ENCODE assay signal across 8 cellular contexts in the genomic region with DNA sequence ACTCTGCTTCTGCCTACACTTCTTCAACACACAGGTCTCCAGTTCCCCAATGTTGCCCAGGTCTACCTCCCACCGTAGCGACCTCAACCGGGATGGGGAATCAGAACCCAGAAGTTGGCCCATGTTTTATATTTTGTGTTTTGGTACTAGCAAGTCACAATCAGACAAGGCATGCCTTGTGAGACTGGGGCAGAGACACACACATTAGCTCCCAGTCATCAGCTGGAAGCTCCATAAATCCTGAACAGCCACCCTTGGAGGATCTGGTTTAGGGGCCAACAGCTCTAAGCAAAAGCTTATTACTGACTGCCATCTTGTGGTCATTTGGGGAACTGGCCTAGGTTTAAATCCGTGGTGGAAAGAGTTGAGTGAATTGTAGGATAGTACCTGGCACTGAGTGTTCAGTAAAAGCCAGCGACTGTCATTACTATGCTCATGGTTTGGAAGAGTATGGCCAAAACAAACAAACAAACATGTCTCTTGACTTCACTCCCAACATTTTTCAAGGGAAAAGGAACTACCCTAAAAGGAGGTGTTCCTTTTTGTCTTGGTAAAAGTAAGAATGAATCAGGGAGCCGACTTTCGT. TPM values are rescaled to one million over a fixed set of nuclear protein-coding genes. Genes with fewer than 3 reads are reported as not detected.
DNase-seq lines count a peak whose midpoint lies in the region; ATAC-seq, FAIRE-seq and TF ChIP-seq lines count a peak whose summit lies in the region.

No MANE protein-coding gene starts in this region.

- peak; percentile 18 for ATAC-seq in activated naive CD8-positive, alpha-beta T cell treated with anti-CD3 and anti-CD28 coated beads, Interleukin-2, amount 10 ng/mL, durations not matched to agents 7 days and 5 days (ENCODE audit: low read depth)
- ATAC-seq in Right ventricle myocardium superior (ENCODE audit: poor library complexity) (peak; percentile 87), GM18505 (IDR thresholded peaks at IDR 0.05; ENCODE audit: unreplicated experiment) (no peak), GM18868 (IDR thresholded peaks at IDR 0.05; ENCODE audit: unreplicated experiment) (no peak)

- intact Hi-C loops in Right ventricle myocardium superior (cut with DNase I) = no loop called here

- FAIRE-seq in GM12891 (lab: Jason Lieb, UNC) = peak; percentile 45

- no peaks in the 10 kb centered on the region for H3K9me3 Mint-ChIP-seq in activated naive CD8-positive, alpha-beta T cell treated with anti-CD3 and anti-CD28 coated beads, Interleukin-2, amount 10 ng/mL, durations not matched to agents 7 days and 5 days

- H3K4me1 Mint-ChIP-seq in activated naive CD8-positive, alpha-beta T cell treated with anti-CD3 and anti-CD28 coated beads, Interleukin-2, amount 10 ng/mL, durations not matched to agents 7 days and 5 days = peaks cover 45% of the 10 kb centered on the region

- H3K4me3 Mint-ChIP-seq in activated naive CD8-positive, alpha-beta T cell treated with anti-CD3 and anti-CD28 coated beads, Interleukin-2, amount 10 ng/mL, durations not matched to agents 7 days and 5 days = peak overlapping the region; percentile 84

- peak; percentile 35 for DNase-seq in GM12891 (ENCODE audit: insufficient read length, low spot score)
- DNase-seq in NCI-H146 (lab: John Stamatoyannopoulos, UW) = peak; percentile 85
- peak; percentile 66 for DNase-seq in T follicular helper cell (ENCODE audit: low read depth)
- DNase-seq in activated naive CD8-positive, alpha-beta T cell treated with anti-CD3 and anti-CD28 coated beads, Interleukin-2, amount 10 ng/mL, durations not matched to agents 7 days and 5 days = peak; percentile 55
- DNase-seq in Right ventricle myocardium superior = no peak
- DNase-seq in putamen (ENCODE audit: low spot score) = peak; percentile 60

- peaks cover 2% of the 10 kb centered on the region for H3K36me3 Mint-ChIP-seq in activated naive CD8-positive, alpha-beta T cell treated with anti-CD3 and anti-CD28 coated beads, Interleukin-2, amount 10 ng/mL, durations not matched to agents 7 days and 5 days

- peak overlapping the region; percentile 97 for H3K27ac Mint-ChIP-seq in activated naive CD8-positive, alpha-beta T cell treated with anti-CD3 and anti-CD28 coated beads, Interleukin-2, amount 10 ng/mL, durations not matched to agents 7 days and 5 days

- POLR2A ChIA-PET in activated naive CD8-positive, alpha-beta T cell treated with anti-CD3 and anti-CD28 coated beads, Interleukin-2, amount 10 ng/mL, durations not matched to agents 7 days and 5 days (lab: Charles Lee) = interaction anchor here (0.6 to 15.5 kb wide), 11 partner anchors 20 to 192 kb away, joined by 4 to 571 read pairs (median 12); a partner anchor contains a TSS

- no peaks in the 10 kb centered on the region for H3K27me3 Mint-ChIP-seq in activated naive CD8-positive, alpha-beta T cell treated with anti-CD3 and anti-CD28 coated beads, Interleukin-2, amount 10 ng/mL, durations not matched to agents 7 days and 5 days

- TF ChIP-seq POLR2A in GM12891 (IDR thresholded peaks at IDR 0.05; ENCODE audit: low read depth, low read length) (no peak), GM18505 (IDR thresholded peaks at IDR 0.05; ENCODE audit: borderline replicate concordance, extremely low read depth, insufficient read depth, insufficient read length) (no peak)

TF ChIP-seq in GM12891, 5 proteins besides CTCF, POLR2A, EP300 and RAD21:
- TF ChIP-seq POU2F2 (IDR thresholded peaks at IDR 0.05; ENCODE audit: low read depth, low read length) (no peak), SPI1 (IDR thresholded peaks at IDR 0.05; ENCODE audit: low read depth, low read length) (no peak), TAF1 (IDR thresholded peaks at IDR 0.05; ENCODE audit: low read depth, low read length) (no peak), PAX5 (IDR thresholded peaks at IDR 0.05; ENCODE audit: insufficient read depth, low read length, severe bottlenecking) (no peak), POLR2AphosphoS5 (IDR thresholded peaks at IDR 0.05; ENCODE audit: low read depth, low read length) (no peak)

RNA-seq across cellular contexts. Expression of a gene that starts 40.5 kb away (rescaled TPM):
- 8.5 TPM for polyA plus RNA-seq in GM12891 (2012; ENCODE audit: low read depth, missing spikeins)
- 100 to 1,000 TPM; 428 to 445 TPM for total RNA-seq in activated naive CD8-positive, alpha-beta T cell treated with anti-CD3 and anti-CD28 coated beads, Interleukin-2, amount 10 ng/mL, durations not matched to agents 7 days and 5 days
- total RNA-seq in Right ventricle myocardium superior = 28.3 TPM

RNA-seq across cellular contexts. Expression of a gene that starts 47.2 kb away (rescaled TPM):
- 9.2 TPM for polyA plus RNA-seq in GM12891 (2012; ENCODE audit: low read depth, missing spikeins)
- 10 to 100 TPM; 13.8 to 14.7 TPM for total RNA-seq in activated naive CD8-positive, alpha-beta T cell treated with anti-CD3 and anti-CD28 coated beads, Interleukin-2, amount 10 ng/mL, durations not matched to agents 7 days and 5 days
- total RNA-seq in Right ventricle myocardium superior = 5.6 TPM

RNA-seq across cellular contexts. Expression of a gene that starts 47.5 kb away (rescaled TPM):
- 1.5 TPM for polyA plus RNA-seq in GM12891 (2012; ENCODE audit: low read depth, missing spikeins)
- total RNA-seq in activated naive CD8-positive, alpha-beta T cell treated with anti-CD3 and anti-CD28 coated beads, Interleukin-2, amount 10 ng/mL, durations not matched to agents 7 days and 5 days = 1 to 10 TPM; 1.4 to 2.0 TPM
- not detected for total RNA-seq in Right ventricle myocardium superior

Comparison
In these comparisons a context has a peak if more than half of its experiments do, and no peak if none do; other contexts are left out.
1. ATAC-seq: peak in activated naive CD8-positive, alpha-beta T cell treated with anti-CD3 and anti-CD28 coated beads, Interleukin-2, amount 10 ng/mL, durations not matched to agents 7 days and 5 days (single experiment) and Right ventricle myocardium superior (single experiment); none in GM18505 (single experiment) and GM18868 (single experiment).
2. RNA of a gene that starts 40.5 kb away (total RNA-seq): 428 to 445 TPM in activated naive CD8-positive, alpha-beta T cell treated with anti-CD3 and anti-CD28 coated beads, Interleukin-2, amount 10 ng/mL, durations not matched to agents 7 days and 5 days; 28.3 TPM in Right ventricle myocardium superior (single experiment); every median in the first group is over 10 times any median in the second.